ENCODE assay signal across 8 cellular contexts in genomic region chr4:159103406-159104131, GRCh38. TPM values are rescaled to one million over a fixed set of nuclear protein-coding genes. Genes with fewer than 3 reads are reported as not detected.
DNase-seq lines count a peak whose midpoint lies in the region; ATAC-seq and TF ChIP-seq lines count a peak whose summit lies in the region.

No MANE protein-coding gene starts in this region.

- WGBS in lower leg skin, 2 donors = 1% methylated on average over 16 to 42 of the region's 92 CpGs

- peak overlapping the region; percentile 99 for H3K4me2 ChIP-seq in KMS-11

- DNase-seq in activated CD4-positive, alpha-beta T cell treated with anti-CD3 and anti-CD28 coated beads, Interleukin-2, amount 10 ng/mL, durations not matched to agents 24 days and 14 days = peak; percentile 86
- peak in 6 of 10 donors; percentile 28 to 62 (median 39) for DNase-seq in dorsolateral prefrontal cortex
- peak; percentile 24 to 92 for DNase-seq in lower leg skin (ENCODE audit: low spot score in 2 of 2)
- DNase-seq in stimulated activated CD8-positive, alpha-beta memory T cell treated with anti-CD3 and anti-CD28 coated beads, Interleukin-4, amount 100 ng/mL, for 24 hours (ENCODE audit: low read depth) = peak; percentile 7

- peaks cover 22% of the 10 kb centered on the region for H3K4me1 ChIP-seq in KMS-11 (ENCODE audit: low read depth, poor library complexity, severe bottlenecking)

- H4K20me1 ChIP-seq in KMS-11 (ENCODE audit: insufficient read depth) = no peaks in the 10 kb centered on the region

- H3K27ac Mint-ChIP-seq in activated CD4-positive, alpha-beta T cell treated with anti-CD3 and anti-CD28 coated beads, Interleukin-2, amount 10 ng/mL, durations not matched to agents 24 days and 14 days = peak overlapping the region; percentile 73

- ATAC-seq in GM21825 (IDR thresholded peaks at IDR 0.05; ENCODE audit: unreplicated experiment) (peak; percentile 16), GM18519 (IDR thresholded peaks at IDR 0.05; ENCODE audit: low FRiP score, unreplicated experiment) (no peak)

- H3K9me3 Mint-ChIP-seq in activated CD4-positive, alpha-beta T cell treated with anti-CD3 and anti-CD28 coated beads, Interleukin-2, amount 10 ng/mL, durations not matched to agents 24 days and 14 days = no peaks in the 10 kb centered on the region

- peak overlapping the region; percentile 91 for H2AFZ ChIP-seq in KMS-11 (ENCODE audit: low read depth)

- H3K27me3 ChIP-seq in KMS-11 (ENCODE audit: insufficient read depth, low read depth) = peaks cover 12% of the 10 kb centered on the region; the same call in 1 of the 2 replicates
- no peaks in the 10 kb centered on the region for H3K27me3 ChIP-seq in dorsolateral prefrontal cortex

- no peak for TF ChIP-seq POLR2A in lower leg skin (IDR thresholded peaks at IDR 0.05)

- peaks cover 42% of the 10 kb centered on the region for H3K4me1 Mint-ChIP-seq in activated CD4-positive, alpha-beta T cell treated with anti-CD3 and anti-CD28 coated beads, Interleukin-2, amount 10 ng/mL, durations not matched to agents 24 days and 14 days

- H3K36me3 Mint-ChIP-seq in activated CD4-positive, alpha-beta T cell treated with anti-CD3 and anti-CD28 coated beads, Interleukin-2, amount 10 ng/mL, durations not matched to agents 24 days and 14 days (ENCODE audit: low read depth) = peaks cover 3% of the 10 kb centered on the region

- H3K36me3 ChIP-seq in KMS-11 (ENCODE audit: insufficient read depth) = no peaks in the 10 kb centered on the region

- H3K4me3 Mint-ChIP-seq in activated CD4-positive, alpha-beta T cell treated with anti-CD3 and anti-CD28 coated beads, Interleukin-2, amount 10 ng/mL, durations not matched to agents 24 days and 14 days = peak overlapping the region; percentile 85

- peak overlapping the region; percentile 75 for H3K27ac ChIP-seq in KMS-11
- H3K27ac ChIP-seq in dorsolateral prefrontal cortex = peak overlapping the region; percentile 61 to 98 (median 92)

- peak overlapping the region; percentile 80 for H3K4me3 ChIP-seq in GM08714 (ENCODE audit: low read length)
- no peak overlapping the region for H3K4me3 ChIP-seq in KMS-11 (IDR thresholded peaks at IDR 0.05; ENCODE audit: insufficient read depth, low read depth, low read length)
- H3K4me3 ChIP-seq in dorsolateral prefrontal cortex = peak overlapping the region; percentile 70 to 100 (median 93)
- H3K4me3 ChIP-seq in lower leg skin (ENCODE audit: low read depth, poor library complexity, severe bottlenecking) = peak overlapping the region; percentile 91

- H3K9ac ChIP-seq in KMS-11 = peak overlapping the region; percentile 73

- H3K79me2 ChIP-seq in KMS-11 (ENCODE audit: insufficient read depth, low read depth) = peaks cover 20% of the 10 kb centered on the region; the same call in 1 of the 2 replicates

- peaks cover 2% of the 10 kb centered on the region for H3K27me3 Mint-ChIP-seq in activated CD4-positive, alpha-beta T cell treated with anti-CD3 and anti-CD28 coated beads, Interleukin-2, amount 10 ng/mL, durations not matched to agents 24 days and 14 days

- intact Hi-C loops in activated CD4-positive, alpha-beta T cell treated with anti-CD3 and anti-CD28 coated beads, Interleukin-2, amount 10 ng/mL, durations not matched to agents 24 days and 14 days (cut with micrococcal nuclease) = loop anchor here (1.0 to 5.0 kb wide), 5 partner anchors 103 to 431 kb away; partner anchors contain the start of genes ETFDH and PPID
- intact Hi-C loops in dorsolateral prefrontal cortex (cut with DNase I) (loop anchor here (2.0 to 10.0 kb wide), 5 partner anchors 33 to 339 kb away; partner anchors contain the start of gene FNIP2 (in 1 of the 2)), lower leg skin (cut with DNase I; ENCODE audit: low total_unique reads) (no loop called here)

- TF ChIP-seq CTCF in KMS-11 (conservative IDR thresholded peaks at IDR 0.05; ENCODE audit: low read depth, low read length) (no peak), dorsolateral prefrontal cortex (IDR thresholded peaks at IDR 0.05 in 54 of 56, conservative IDR thresholded peaks at IDR 0.05 in 2 of 56; ENCODE audit: low read depth in 1 of 56, partially characterized antibody in 56 of 56) (no peak), lower leg skin (IDR thresholded peaks at IDR 0.05) (no peak)

RNA-seq across cellular contexts. Expression of gene RAPGEF2, which starts 0.7 kb away (rescaled TPM):
- 27.1 and 32.0 TPM in 2 replicates for total RNA-seq in activated CD4-positive, alpha-beta T cell treated with anti-CD3 and anti-CD28 coated beads, Interleukin-2, amount 10 ng/mL, durations not matched to agents 24 days and 14 days
- total RNA-seq in dorsolateral prefrontal cortex = 100 to 1,000 TPM in 119 of 120 experiments, 10 to 100 TPM in 1; 98.7 to 270 (median 178) TPM
- total RNA-seq in lower leg skin = 10 to 100 TPM; 38.3 to 51.7 (median 40.4) TPM

Comparison
In these comparisons a context has a peak if more than half of its experiments do, and no peak if none do; other contexts are left out.
1. DNase-seq: peak in every context shown above with its lines; median percentile 86 in activated CD4-positive, alpha-beta T cell treated with anti-CD3 and anti-CD28 coated beads, Interleukin-2, amount 10 ng/mL, durations not matched to agents 24 days and 14 days; 58 in lower leg skin; 39 in dorsolateral prefrontal cortex; 7 in stimulated activated CD8-positive, alpha-beta memory T cell treated with anti-CD3 and anti-CD28 coated beads, Interleukin-4, amount 100 ng/mL, for 24 hours.